ENCODE assay signal across 26 cellular contexts in genomic region chr19:34332027-34332786, GRCh38. TPM values are rescaled to one million over a fixed set of nuclear protein-coding genes. Genes with fewer than 3 reads are reported as not detected.
A peak's percentile ranks its signal among the peaks of the same experiment; 100 is the strongest.
DNase-seq lines count a peak whose midpoint lies in the region; ATAC-seq and TF ChIP-seq lines count a peak whose summit lies in the region.
"Had no signal": no experiment of that assay in that cellular context is flagged by ENCODE, and none has a peak within 500 bp of the region (broad histone marks: within the 10 kb centered on the region; RNA-seq: fewer than 3 reads in every experiment).

No MANE protein-coding gene starts in this region.

- H3K4me1 Mint-ChIP-seq in mesothelial cell of epicardium: no peaks in the 10 kb centered on the region

- H3K27me3 ChIP-seq in heart left ventricle (no peaks in the 10 kb centered on the region), right atrium auricular region (no peaks in the 10 kb centered on the region), vagina (no peaks in the 10 kb centered on the region), ovary (no peaks in the 10 kb centered on the region)
- H3K27me3 ChIP-seq: BE2C had no signal

- H3K4me1 ChIP-seq in heart left ventricle (peaks cover 3 to 52% (median 19%) of the 10 kb centered on the region in 12 donors), right atrium auricular region (peaks cover 0 to 8% of the 10 kb centered on the region in 2 donors), vagina (no peaks in the 10 kb centered on the region), ovary (ENCODE audit: insufficient read depth) (peaks cover 2% of the 10 kb centered on the region)
- H3K4me1 ChIP-seq: BE2C had no signal

- TF ChIP-seq CTCF in heart left ventricle (IDR thresholded peaks at IDR 0.05) (no peak), right atrium auricular region (IDR thresholded peaks at IDR 0.05) (no peak), mesothelial cell of epicardium (IDR thresholded peaks at IDR 0.05; ENCODE audit: unreplicated experiment) (no peak), vagina (IDR thresholded peaks at IDR 0.05) (no peak), ovary (IDR thresholded peaks at IDR 0.05) (no peak)

- 51 to 70% (median 66%) methylated on average over 5 of the region's 5 CpGs for WGBS in heart left ventricle, 4 donors
- 53 to 79% (median 63%) methylated on average over 5 of the region's 5 CpGs for WGBS in ovary, 3 donors

- intact Hi-C loops in heart left ventricle (cut with DNase I): loop anchor here in 6 of 10 donors (5.0 to 10.0 kb wide), 4 partner anchors 65 to 77 kb away; partner anchors contain the start of gene GARRE1 (in 1 of the 6)
- intact Hi-C loops in vagina (cut with DNase I): no loop called here
- intact Hi-C loops in ovary (cut with DNase I): no loop called here

- DNase-seq in heart left ventricle: no peak
- DNase-seq in right atrium auricular region (ENCODE audit: low spot score): no peak
- peak; percentile 95 for DNase-seq in dermis blood vessel endothelial cell
- no peak for DNase-seq in mesothelial cell of epicardium (ENCODE audit: low spot score in 2 of 2, unreplicated experiment in 2 of 2)
- no peak for DNase-seq in vagina (ENCODE audit: extremely low spot score in 2 of 2)
- DNase-seq in ovary: no peak
- DNase-seq: activated CD4-positive, CD25-positive, alpha-beta regulatory T cell; activated CD8-positive, alpha-beta T cell treated with anti-CD3 and anti-CD28 coated beads for 36 hours; activated naive CD4-positive, alpha-beta T cell; amniotic stem cell; BE2C; caudate nucleus; COR-L47; DMS79 treated with DMSO at 0.1 percent for 48 hours; HCEC 1CT; Kasumi-1; left colon; NCI-H1694; NCI-H524; PC-3; SIG-M5; SW 1271 had no signal

- H3K36me3 ChIP-seq in heart left ventricle (peaks cover 0 to 95% (median 79%) of the 10 kb centered on the region in 9 donors), right atrium auricular region (peaks cover 88% of the 10 kb centered on the region), vagina (peaks cover 0 to 59% of the 10 kb centered on the region in 2 donors), ovary (no peaks in the 10 kb centered on the region)

- no peaks in the 10 kb centered on the region for H3K9me3 Mint-ChIP-seq in mesothelial cell of epicardium
- H3K9me3 Mint-ChIP-seq: activated CD8-positive, alpha-beta T cell treated with anti-CD3 and anti-CD28 coated beads for 36 hours; dendritic cell treated with granulocyte-macrophage colony-stimulating factor and Interleukin-4, amounts not matched to agents 40 ng/mL and 50 ng/mL, for 4 days had no signal

- H3K27ac ChIP-seq in heart left ventricle (peak overlapping the region; percentile 39 to 80 (median 63)), right atrium auricular region (peak overlapping the region in 1 of 2 donors; percentile 35), vagina (peak overlapping the region; percentile 10), ovary (no peak overlapping the region)
- H3K27ac ChIP-seq: epithelial cell of prostate had no signal

- H3K27ac Mint-ChIP-seq in mesothelial cell of epicardium: peak overlapping the region; percentile 39
- H3K27ac Mint-ChIP-seq: activated CD8-positive, alpha-beta T cell treated with anti-CD3 and anti-CD28 coated beads for 36 hours; dendritic cell treated with granulocyte-macrophage colony-stimulating factor and Interleukin-4, amounts not matched to agents 40 ng/mL and 50 ng/mL, for 4 days had no signal

- no peak overlapping the region for H3K4me3 ChIP-seq in heart left ventricle
- no peak overlapping the region for H3K4me3 ChIP-seq in right atrium auricular region
- no peak overlapping the region for H3K4me3 ChIP-seq in vagina
- H3K4me3 ChIP-seq in ovary: no peak overlapping the region

- ATAC-seq in heart left ventricle: peak in 3 of 4 donors; percentile 36 to 80 (median 60)
- no peak for ATAC-seq in GM18873 (IDR thresholded peaks at IDR 0.05; ENCODE audit: low FRiP score, unreplicated experiment)
- ATAC-seq in GM21526 (IDR thresholded peaks at IDR 0.05; ENCODE audit: low FRiP score, unreplicated experiment): no peak
- ATAC-seq: activated CD8-positive, alpha-beta T cell treated with anti-CD3 and anti-CD28 coated beads for 36 hours; left colon; PC-3 had no signal

- H3K36me3 Mint-ChIP-seq in mesothelial cell of epicardium: peaks cover 44% of the 10 kb centered on the region

- no peaks in the 10 kb centered on the region for H3K9me3 ChIP-seq in heart left ventricle
- H3K9me3 ChIP-seq in right atrium auricular region: no peaks in the 10 kb centered on the region
- H3K9me3 ChIP-seq in vagina: no peaks in the 10 kb centered on the region
- no peaks in the 10 kb centered on the region for H3K9me3 ChIP-seq in ovary
- H3K9me3 ChIP-seq: BE2C had no signal

- no peak for TF ChIP-seq EP300 in ovary (IDR thresholded peaks at IDR 0.05)

- TF ChIP-seq POLR2A in heart left ventricle (IDR thresholded peaks at IDR 0.05): no peak
- TF ChIP-seq POLR2A in vagina (IDR thresholded peaks at IDR 0.05): no peak
- TF ChIP-seq POLR2A in ovary (IDR thresholded peaks at IDR 0.05): no peak

- H3K27me3 Mint-ChIP-seq in mesothelial cell of epicardium (ENCODE audit: low read depth): no peaks in the 10 kb centered on the region
- H3K27me3 Mint-ChIP-seq: activated CD8-positive, alpha-beta T cell treated with anti-CD3 and anti-CD28 coated beads for 36 hours; dendritic cell treated with granulocyte-macrophage colony-stimulating factor and Interleukin-4, amounts not matched to agents 40 ng/mL and 50 ng/mL, for 4 days had no signal

- H3K4me3 Mint-ChIP-seq in mesothelial cell of epicardium: no peak overlapping the region
- H3K4me3 Mint-ChIP-seq: activated CD8-positive, alpha-beta T cell treated with anti-CD3 and anti-CD28 coated beads for 36 hours; dendritic cell treated with granulocyte-macrophage colony-stimulating factor and Interleukin-4, amounts not matched to agents 40 ng/mL and 50 ng/mL, for 4 days had no signal

RNA-seq across cellular contexts. Expression of gene GPI, which starts 32.8 kb away (rescaled TPM):
- 100 to 1,000 TPM; 359 to 764 (median 549) TPM for total RNA-seq in heart left ventricle
- polyA plus RNA-seq in heart left ventricle: 100 to 1,000 TPM; 233 to 284 TPM
- 100 to 1,000 TPM; 340 to 413 TPM for total RNA-seq in right atrium auricular region
- total RNA-seq in dermis blood vessel endothelial cell: 128 and 344 TPM in 2 replicates
- total RNA-seq in mesothelial cell of epicardium: 226 to 228 TPM (median 226 TPM) in 3 replicates
- total RNA-seq in vagina: 201 TPM
- 100 to 1,000 TPM in 6 of 7 donors, 10 to 100 TPM in 1; 70.1 to 187 (median 128) TPM for total RNA-seq in ovary
- 100 to 1,000 TPM in 1 of 2 donors, 10 to 100 TPM in 1; 71.4 to 123 TPM for polyA plus RNA-seq in ovary

Comparison
In these comparisons a context has a peak if more than half of its experiments do, and no peak if none do; other contexts are left out.
1. ATAC-seq: peak in heart left ventricle (3 of 4); none in GM18873 (single experiment) and GM21526 (single experiment).
2. H3K27ac ChIP-seq: peak in heart left ventricle (12 of 12) and vagina (single experiment); none in ovary (0 of 2).
3. intact Hi-C loops: an anchor here in heart left ventricle (5.0 to 10.0 kb wide); none called in vagina and ovary.